8 cellular contexts compared by ENCODE assay signal in genomic region chr16:55088098-55088497, GRCh38.
"Had no signal": no experiment of that assay in that cellular context is flagged by ENCODE, and none has a peak within 500 bp of the region (broad histone marks: within the 10 kb centered on the region; RNA-seq: fewer than 3 reads in every experiment).

No MANE protein-coding gene starts in this region.

- ATAC-seq: GM12878 had no signal

- DNase-seq: GDM1, GF-D8 had no signal

- FAIRE-seq: G401.6, GM12878, GM12891, GM12892, GM18507, GM19239 had no signal

- H3K4me3 ChIP-seq: GM12878 had no signal
